ENCODE assay signal across 34 cellular contexts in the genomic region with DNA sequence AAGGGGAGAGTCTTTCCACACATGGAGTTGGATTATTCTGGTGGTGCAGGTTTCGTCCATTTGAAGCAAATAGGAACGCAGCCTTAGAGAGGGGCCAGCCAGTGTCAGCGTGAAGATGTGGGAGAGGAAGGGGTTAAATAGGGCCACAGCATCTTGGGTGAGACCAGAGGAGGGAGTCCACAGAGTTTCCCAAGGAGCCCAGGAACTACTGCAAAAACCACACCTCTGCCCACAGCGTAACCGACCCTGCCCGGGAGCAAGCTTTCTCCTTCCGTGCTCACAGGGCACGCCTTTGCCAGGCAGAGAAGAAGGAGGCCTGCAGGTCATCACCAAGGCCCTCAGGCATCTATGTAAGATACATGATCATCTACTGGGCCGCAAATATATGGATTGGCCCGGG.
"Had no signal": no experiment of that assay in that cellular context is flagged by ENCODE, and none has a peak within 500 bp of the region (broad histone marks: within the 10 kb centered on the region; RNA-seq: fewer than 3 reads in every experiment).

No MANE protein-coding gene starts in this region.

- H3K27me3 ChIP-seq: MG63 had no signal

- DNase-seq: Karpas-422, Kasumi-1, MG63, MM.1S, MV-4-11, NCI-H1048, NCI-H1092, NCI-H1092 treated with DMSO at 0.1 percent for 48 hours, NCI-H1105, NCI-H1105 treated with DMSO at 0.1 percent for 48 hours, NCI-H1417 treated with DMSO at 0.1 percent for 48 hours, NCI-H1436, NCI-H1436 treated with DMSO at 0.1 percent for 48 hours, NCI-H146, NCI-H1694, NCI-H1694 treated with DMSO at 0.1 percent for 48 hours, NCI-H187, NCI-H187 treated with DMSO at 0.1 percent for 48 hours, NCI-H1930, NCI-H2029, NCI-H2029 treated with DMSO at 0.1 percent for 48 hours, NCI-H2081, NCI-H2081 treated with DMSO at 0.1 percent for 48 hours, NCI-H2107, NCI-H2171, NCI-H2171 treated with DMSO at 0.1 percent for 48 hours, NCI-H2227 treated with DMSO at 0.1 percent for 48 hours, NCI-H226, NCI-H345, NCI-H446, NCI-H446 treated with DMSO at 0.1 percent for 48 hours, NCI-H510A, NCI-H510A treated with DMSO at 0.1 percent for 48 hours had no signal

- H3K27ac ChIP-seq: KMS-11 had no signal

- H3K36me3 ChIP-seq: MG63 had no signal

- H3K4me3 ChIP-seq: MG63 had no signal

- H3K9ac ChIP-seq: KMS-11 had no signal

- H3K4me2 ChIP-seq: KMS-11 had no signal

- H3K9me3 ChIP-seq: MG63 had no signal
